ENCODE assay signal across 20 cellular contexts in the genomic region with DNA sequence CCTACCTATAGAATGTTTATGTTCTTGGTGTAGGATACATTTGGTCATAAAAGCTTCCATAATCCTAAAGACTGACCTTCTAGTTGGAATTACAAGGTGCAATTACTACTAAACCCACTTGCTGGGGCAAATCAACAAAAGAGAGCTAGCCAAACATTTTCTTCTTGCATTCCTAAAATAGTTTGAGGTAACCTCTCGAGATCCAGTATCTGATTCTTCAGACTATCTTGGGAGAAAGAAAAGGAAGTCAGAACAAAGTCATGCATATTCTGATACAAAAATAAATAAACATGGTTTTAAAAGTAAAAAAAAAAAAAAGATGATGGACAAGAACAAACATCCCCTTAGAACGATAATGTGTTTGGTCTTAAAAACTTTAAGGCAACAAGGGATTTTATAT.
DNase-seq lines count a peak whose midpoint lies in the region; ATAC-seq, FAIRE-seq and TF ChIP-seq lines count a peak whose summit lies in the region.
"Had no signal": no experiment of that assay in that cellular context is flagged by ENCODE, and none has a peak within 500 bp of the region (broad histone marks: within the 10 kb centered on the region; RNA-seq: fewer than 3 reads in every experiment).

No MANE protein-coding gene starts in this region.

- H3K9me3 Mint-ChIP-seq in chondrocyte (ENCODE audit: low read depth), result no peaks in the 10 kb centered on the region

- TF ChIP-seq CTCF in H1 (IDR thresholded peaks at IDR 0.05; ENCODE audit: control extremely low read depth in 1 of 3, insufficient read depth in 1 of 3, low read depth in 1 of 3, low read length in 3 of 3) (no peak), chondrocyte (IDR thresholded peaks at IDR 0.05) (no peak)

- no peak overlapping the region for H4K5ac ChIP-seq in H1 (ENCODE audit: insufficient read length, low read depth, low read length)

- no peak overlapping the region for H3K4ac ChIP-seq in H1 (replicated peaks; ENCODE audit: insufficient read length, low read depth, low read length)

- no peak for FAIRE-seq in H1 (lab: Jason Lieb, UNC)
- FAIRE-seq: A204.1, K562 had no signal

- H3K27me3 Mint-ChIP-seq in chondrocyte (ENCODE audit: low read depth), result peaks cover 2% of the 10 kb centered on the region

- no peak overlapping the region for H3K18ac ChIP-seq in H1 (ENCODE audit: extremely low read depth, low read length)

- no peaks in the 10 kb centered on the region for H3K79me2 ChIP-seq in H1 (ENCODE audit: control insufficient read depth in 1 of 2, insufficient read depth in 2 of 2, low read length in 2 of 2)

- POLR2A ChIA-PET in H1 (lab: Charles Lee; ENCODE audit: partially characterized antibody), result no interaction called here

- H4K20me1 ChIP-seq in H1 (replicated peaks in 1 of 2; ENCODE audit: control insufficient read depth in 1 of 2, insufficient read depth in 2 of 2, low read length in 2 of 2), result no peaks in the 10 kb centered on the region

- H3K9ac ChIP-seq in H1 (replicated peaks in 1 of 4; ENCODE audit: extremely low read depth in 1 of 4, low read depth in 3 of 4, low read length in 3 of 4), result no peak overlapping the region

- H3K79me1 ChIP-seq in H1 (ENCODE audit: low read depth, low read length), result no peaks in the 10 kb centered on the region

- H2BK5ac ChIP-seq in H1 (ENCODE audit: low read depth, low read length), result no peak overlapping the region

- no peak overlapping the region for H3K23ac ChIP-seq in H1 (ENCODE audit: insufficient read length)

- in situ Hi-C loops in Caki2 (cut with HindIII; ENCODE audit: low pct_unique_long_range_greater_than_20kb, low sequenced_read_pairs), result no loop called here

- H3K4me1 Mint-ChIP-seq in chondrocyte (ENCODE audit: low read depth), result peaks cover 27% of the 10 kb centered on the region

- no peak overlapping the region for H3K56ac ChIP-seq in H1 (replicated peaks; ENCODE audit: insufficient read length, low read depth, low read length)

- no peak overlapping the region for H2AFZ ChIP-seq in H1 (ENCODE audit: low read length)

- H3K27me3 ChIP-seq in H1 (replicated peaks in 1 of 4; ENCODE audit: control insufficient read depth in 3 of 4, extremely low read depth in 1 of 4, insufficient read depth in 3 of 4, low read length in 3 of 4), result no peaks in the 10 kb centered on the region; a peak in 1 of 7 replicates

- H3K4me1 ChIP-seq in H1 (replicated peaks in 1 of 4; ENCODE audit: control insufficient read depth in 3 of 4, insufficient read depth in 4 of 4, low read length in 3 of 4), result peaks cover 0 to 8% (median 5%) of the 10 kb centered on the region in 4 experiments; a peak in 4 of 7 replicates
- H3K4me1 ChIP-seq: HAP-1 had no signal

- no peak overlapping the region for H4K8ac ChIP-seq in H1 (ENCODE audit: extremely low read depth, insufficient read depth, low read length)

- H2BK15ac ChIP-seq in H1 (ENCODE audit: low read length), result no peak overlapping the region

- ATAC-seq in GM21360 (IDR thresholded peaks at IDR 0.05; ENCODE audit: unreplicated experiment), result no peak
- ATAC-seq: K562, Panc1 had no signal

- H2BK120ac ChIP-seq in H1 (replicated peaks; ENCODE audit: low read depth, low read length), result no peak overlapping the region

- no peak overlapping the region for H4K91ac ChIP-seq in H1 (replicated peaks; ENCODE audit: insufficient read length, low read length)

- H2AK5ac ChIP-seq in H1 (ENCODE audit: low read depth, low read length), result no peak overlapping the region

- H3K4me2 ChIP-seq in H1 (ENCODE audit: insufficient read depth in 1 of 2, low read depth in 2 of 2, low read length in 2 of 2), result no peak overlapping the region

- H2BK12ac ChIP-seq in H1 (ENCODE audit: low read depth, low read length), result no peak overlapping the region

- no peaks in the 10 kb centered on the region for H3K23me2 ChIP-seq in H1 (ENCODE audit: low read depth, low read length)

- no peak overlapping the region for H3K4me3 ChIP-seq in H1 (ENCODE audit: extremely low read depth in 1 of 4, insufficient read depth in 2 of 4, low read depth in 3 of 4, low read length in 4 of 4)
- H3K4me3 ChIP-seq: HAP-1, K562, SK-N-MC had no signal

- H3K36me3 ChIP-seq in H1 (ENCODE audit: control insufficient read depth in 2 of 4, insufficient read depth in 4 of 4, low read length in 3 of 4), result no peaks in the 10 kb centered on the region
- H3K36me3 ChIP-seq: HAP-1 had no signal

- no peaks in the 10 kb centered on the region for H3K9me3 ChIP-seq in H1 (ENCODE audit: insufficient read depth in 2 of 2, low read depth in 1 of 2, low read length in 1 of 2)
- H3K9me3 ChIP-seq: HAP-1 had no signal

- H3K14ac ChIP-seq in H1 (ENCODE audit: insufficient read length), result no peak overlapping the region

- H3K27ac ChIP-seq in H1 (ENCODE audit: low read depth, low read length), result no peak overlapping the region
- H3K27ac ChIP-seq: HL-60, SK-N-MC had no signal

- H3K36me3 Mint-ChIP-seq in chondrocyte (ENCODE audit: low read depth), result no peaks in the 10 kb centered on the region

- 68% methylated on average over 2 of the region's 2 CpGs; no CpG with 5 or more reads in 1 of the 2 experiments for WGBS in H1 (ENCODE audit: extremely low coverage in 1 of 2, insufficient coverage in 1 of 2, insufficient read length in 1 of 2, insufficient replicate concordance in 2 of 2, low coverage in 1 of 2, low lambda C conversion rate in 2 of 2, missing lambda C conversion rate in 1 of 2), 2 experiments

- TF ChIP-seq RAD21 in H1 (IDR thresholded peaks at IDR 0.05 in 1 of 2, conservative IDR thresholded peaks at IDR 0.05 in 1 of 2; ENCODE audit: low read depth in 2 of 2, low read length in 2 of 2), result no peak

- peak; percentile 23 for DNase-seq in Caki2 (ENCODE audit: low read depth)
- peak; percentile 28 for DNase-seq in NCI-H226
- no peak for DNase-seq in H1 (ENCODE audit: low read depth in 1 of 2, low spot score in 2 of 2)
- peak; percentile 41 for DNase-seq in myocyte (ENCODE audit: low read depth)
- no peak for DNase-seq in NCI-H524 (lab: John Stamatoyannopoulos, UW)
- DNase-seq in chondrocyte (ENCODE audit: low spot score), result no peak
- DNase-seq in NCI-H1694 (lab: John Stamatoyannopoulos, UW), result no peak
- DNase-seq: C1 segment of cervical spinal cord, DMS 273 treated with DMSO at 0.1 percent for 48 hours, NCI-H1048, NCI-H1436 treated with DMSO at 0.1 percent for 48 hours, NCI-H2081 treated with DMSO at 0.1 percent for 48 hours, NCI-H524 treated with DMSO at 0.1 percent for 48 hours had no signal

- no peak for TF ChIP-seq POLR2A in H1 (IDR thresholded peaks at IDR 0.05; ENCODE audit: control extremely low read depth in 1 of 2, low read depth in 2 of 2, low read length in 2 of 2)

- H3K4me3 Mint-ChIP-seq in chondrocyte (ENCODE audit: unreplicated experiment), result no peak overlapping the region

- TF ChIP-seq EP300 in H1 (IDR thresholded peaks at IDR 0.05; ENCODE audit: borderline replicate concordance in 1 of 2, low read depth in 2 of 2, low read length in 2 of 2), result no peak

- no peak overlapping the region for H2BK20ac ChIP-seq in H1 (ENCODE audit: low read length)

- CTCF ChIA-PET in H1 (lab: Charles Lee; ENCODE audit: partially characterized antibody), result interaction anchor here (1.6 to 2.6 kb wide), 2 partner anchors 13 to 19 kb away, joined by 5 to 11 read pairs; no protein-coding TSS in a partner anchor

- no peak overlapping the region for H3K27ac Mint-ChIP-seq in chondrocyte (ENCODE audit: unreplicated experiment)

TF ChIP-seq in H1, 55 proteins besides CTCF, POLR2A, EP300 and RAD21:
- peak; percentile 69 for TF ChIP-seq TEAD4 (IDR thresholded peaks at IDR 0.05; ENCODE audit: low read depth, low read length)
- TF ChIP-seq EZH2 (IDR thresholded peaks at IDR 0.05; ENCODE audit: low read depth, low read length, severe bottlenecking), result no peak

Comparison
In these comparisons a context has a peak if more than half of its experiments do, and no peak if none do; other contexts are left out.
1. DNase-seq: peak in Caki2 (single experiment), NCI-H226 (single experiment) and myocyte (single experiment); none in H1 (0 of 2), NCI-H524 (0 of 2), chondrocyte (single experiment) and NCI-H1694 (single experiment).